Comparison of ENCODE assay signal across 14 cellular contexts in genomic region chr16:47058295-47059086, GRCh38.
A peak's percentile ranks its signal among the peaks of the same experiment; 100 is the strongest.
DNase-seq lines count a peak whose midpoint lies in the region; ATAC-seq and TF ChIP-seq lines count a peak whose summit lies in the region.
"Had no signal": no experiment of that assay in that cellular context is flagged by ENCODE, and none has a peak within 500 bp of the region (broad histone marks: within the 10 kb centered on the region; RNA-seq: fewer than 3 reads in every experiment).

No MANE protein-coding gene starts in this region.

- no peaks in the 10 kb centered on the region for H3K9me3 ChIP-seq in osteoblast (ENCODE audit: low read depth, low read length)
- no peaks in the 10 kb centered on the region for H3K9me3 ChIP-seq in thyroid gland

- ATAC-seq in GM19395 (IDR thresholded peaks at IDR 0.05; ENCODE audit: unreplicated experiment): no peak
- no peak for ATAC-seq in HG02610 (IDR thresholded peaks at IDR 0.05; ENCODE audit: unreplicated experiment)

- H3K27me3 ChIP-seq in osteoblast (ENCODE audit: insufficient read depth, low read length) (no peaks in the 10 kb centered on the region), thyroid gland (no peaks in the 10 kb centered on the region)

- TF ChIP-seq POLR2A in thyroid gland (IDR thresholded peaks at IDR 0.05): no peak

- no peaks in the 10 kb centered on the region for H3K79me2 ChIP-seq in osteoblast (ENCODE audit: insufficient read depth, low read length)

- H3K4me3 ChIP-seq in LNCaP clone FGC (ENCODE audit: low read depth, low read length) (no peak overlapping the region), coronary artery (no peak overlapping the region), osteoblast (ENCODE audit: insufficient read depth, low read length) (no peak overlapping the region), thyroid gland (replicated peaks in 1 of 3) (no peak overlapping the region)

- 85 to 87% methylated on average over 14 of the region's 14 CpGs for WGBS in thyroid gland, 2 donors

- H3K36me3 ChIP-seq in osteoblast (ENCODE audit: insufficient read depth, low read length) (no peaks in the 10 kb centered on the region), thyroid gland (no peaks in the 10 kb centered on the region)

- H4K20me1 ChIP-seq in osteoblast (ENCODE audit: insufficient read depth, low read length): no peaks in the 10 kb centered on the region

- no peak overlapping the region for H2AFZ ChIP-seq in osteoblast (ENCODE audit: low read length)

- H3K4me1 ChIP-seq in osteoblast (ENCODE audit: insufficient read depth, low read length) (no peaks in the 10 kb centered on the region), thyroid gland (no peaks in the 10 kb centered on the region)

- H3K27ac ChIP-seq in coronary artery (no peak overlapping the region), osteoblast (ENCODE audit: low read depth, low read length) (no peak overlapping the region), thyroid gland (no peak overlapping the region)
- H3K27ac ChIP-seq: 22Rv1 had no signal

- DNase-seq in NCI-H1092 (lab: John Stamatoyannopoulos, UW): peak; percentile 4
- DNase-seq in NCI-H1092 treated with DMSO at 0.1 percent for 48 hours (lab: John Stamatoyannopoulos, UW): no peak
- peak; percentile 63 for DNase-seq in LNCaP clone FGC (ENCODE audit: low read depth)
- peak; percentile 45 for DNase-seq in coronary artery (ENCODE audit: low spot score)
- DNase-seq in osteoblast (ENCODE audit: insufficient read length, low spot score, missing footprints): peak; percentile 45
- DNase-seq in thyroid gland: no peak
- DNase-seq: activated naive CD4-positive, alpha-beta T cell treated with anti-CD3 and anti-CD28 coated beads, Interleukin-2, amount 50 U/mL, for 16 hours; CD8-positive, alpha-beta memory T cell; naive B cell; NCI-H1436 treated with DMSO at 0.1 percent for 48 hours; stimulated activated naive CD4-positive, alpha-beta T cell had no signal

- intact Hi-C loops in thyroid gland (cut with DNase I): no loop called here

- TF ChIP-seq CTCF in LNCaP clone FGC (IDR thresholded peaks at IDR 0.05; ENCODE audit: control insufficient read depth, extremely low read depth, insufficient read depth) (no peak), coronary artery (IDR thresholded peaks at IDR 0.05) (no peak), osteoblast (IDR thresholded peaks at IDR 0.05; ENCODE audit: extremely low read depth, low read depth, low read length) (no peak), thyroid gland (IDR thresholded peaks at IDR 0.05) (no peak)

- H3K4me2 ChIP-seq in osteoblast (ENCODE audit: insufficient read depth, low read length): no peak overlapping the region

Comparison
In these comparisons a context has a peak if more than half of its experiments do, and no peak if none do; other contexts are left out.
1. DNase-seq: peak in NCI-H1092 (single experiment), LNCaP clone FGC (single experiment), coronary artery (single experiment) and osteoblast (single experiment); none in NCI-H1092 treated with DMSO at 0.1 percent for 48 hours (single experiment) and thyroid gland (0 of 2).